ENCODE assay signal across 1 cellular context in the genomic region with DNA sequence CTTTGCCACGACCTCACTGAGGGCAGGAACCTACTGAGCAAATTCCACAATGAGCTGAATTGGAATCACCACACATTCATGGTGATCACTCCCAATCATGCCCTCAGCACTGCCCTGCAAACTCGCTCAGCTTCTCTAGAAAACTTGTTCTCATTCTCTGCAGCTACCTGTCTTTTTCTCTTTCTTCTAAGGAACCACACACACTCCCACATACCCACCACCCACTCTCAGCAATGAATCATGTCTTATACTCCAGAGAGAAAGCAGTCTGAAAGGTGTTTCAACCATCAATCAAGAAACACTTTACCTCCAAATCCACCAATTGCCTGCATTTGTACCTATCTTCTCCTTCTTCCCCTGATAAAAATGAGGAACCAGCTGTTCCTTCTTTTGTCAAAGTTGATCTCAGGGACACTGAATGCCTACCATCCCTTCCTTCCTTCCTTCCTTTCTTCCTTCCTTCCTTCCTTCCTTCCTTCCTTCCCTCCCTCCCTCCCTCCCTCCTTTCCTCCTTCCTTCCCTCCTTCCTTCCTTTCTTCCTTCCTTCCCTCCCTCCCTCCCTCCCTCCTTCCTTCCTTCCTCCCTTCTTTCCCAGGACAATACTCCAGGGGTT.
TF ChIP-seq lines count a peak whose summit lies in the region.

No MANE protein-coding gene starts in this region.

TF ChIP-seq in IMR-90, 13 proteins besides CTCF, POLR2A, EP300 and RAD21:
- TF ChIP-seq MAZ (IDR thresholded peaks at IDR 0.05; ENCODE audit: borderline replicate concordance, low read depth, low read length) = no peak
- TF ChIP-seq RFX5 (IDR thresholded peaks at IDR 0.05; ENCODE audit: low read depth, low read length) = no peak
- no peak for TF ChIP-seq CEBPB (IDR thresholded peaks at IDR 0.05; ENCODE audit: low read depth, low read length)
- TF ChIP-seq BHLHE40 (IDR thresholded peaks at IDR 0.05; ENCODE audit: low read depth, low read length) = no peak
- no peak for TF ChIP-seq NFE2L2 (IDR thresholded peaks at IDR 0.05; ENCODE audit: low read depth, low read length)
- TF ChIP-seq RCOR1 (IDR thresholded peaks at IDR 0.05; ENCODE audit: insufficient replicate concordance, low read length) = no peak
- TF ChIP-seq CHD1 (IDR thresholded peaks at IDR 0.05; ENCODE audit: low read depth, low read length) = no peak
- no peak for TF ChIP-seq FOS (IDR thresholded peaks at IDR 0.05; ENCODE audit: low read depth, low read length)
- TF ChIP-seq, protein P1, sequence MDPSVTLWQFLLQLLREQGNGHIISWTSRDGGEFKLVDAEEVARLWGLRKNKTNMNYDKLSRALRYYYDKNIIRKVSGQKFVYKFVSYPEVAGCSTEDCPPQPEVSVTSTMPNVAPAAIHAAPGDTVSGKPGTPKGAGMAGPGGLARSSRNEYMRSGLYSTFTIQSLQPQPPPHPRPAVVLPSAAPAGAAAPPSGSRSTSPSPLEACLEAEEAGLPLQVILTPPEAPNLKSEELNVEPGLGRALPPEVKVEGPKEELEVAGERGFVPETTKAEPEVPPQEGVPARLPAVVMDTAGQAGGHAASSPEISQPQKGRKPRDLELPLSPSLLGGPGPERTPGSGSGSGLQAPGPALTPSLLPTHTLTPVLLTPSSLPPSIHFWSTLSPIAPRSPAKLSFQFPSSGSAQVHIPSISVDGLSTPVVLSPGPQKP (IDR thresholded peaks at IDR 0.05; ENCODE audit: borderline replicate concordance, low read depth, low read length) = no peak
TF ChIP-seq in IMR-90: peak in this region for 0.
